ENCODE assay signal across 25 cellular contexts in genomic region chr5:71640408-71640807, GRCh38.
"Had no signal": no experiment of that assay in that cellular context is flagged by ENCODE, and none has a peak within 500 bp of the region (broad histone marks: within the 10 kb centered on the region; RNA-seq: fewer than 3 reads in every experiment).

No MANE protein-coding gene starts in this region.

- H3K27me3 ChIP-seq: left lung, neural progenitor cell, neutrophil, right atrium auricular region, right lobe of liver, suprapubic skin, tibial artery, upper lobe of right lung had no signal

- H3K9ac ChIP-seq: neural progenitor cell had no signal

- H3K4me2 ChIP-seq: neural progenitor cell, smooth muscle cell had no signal

- H3K27ac ChIP-seq: left lung, lower lobe of right lung, neural progenitor cell, neutrophil, ovary, right atrium auricular region, right lobe of liver, suprapubic skin, thoracic aorta, tibial artery, upper lobe of right lung had no signal

- DNase-seq: hippocampal formation; kidney; left colon; left lung; lower lobe of right lung; mammary epithelial cell; mesenchymal stem cell; naive thymus-derived CD8-positive, alpha-beta T cell; ovary; right lobe of liver; stimulated activated CD4-positive, alpha-beta T cell treated with anti-CD3 and anti-CD28 coated beads, Interleukin-1b, Interleukin-23, amount 100 ng/mL, for 48 hours; stimulated activated CD4-positive, alpha-beta T cell treated with anti-CD3 and anti-CD28 coated beads, Interleukin-2, amount 100 ng/mL, for 48 hours; stimulated activated naive CD4-positive, alpha-beta T cell; tibial artery; trophoblast cell; upper lobe of right lung had no signal

- H2AFZ ChIP-seq: neural progenitor cell had no signal

- H3K27ac Mint-ChIP-seq: naive thymus-derived CD8-positive, alpha-beta T cell; nephron; neural progenitor cell; progenitor cell of endocrine pancreas; stimulated activated naive CD8-positive, alpha-beta T cell treated with anti-CD3 and anti-CD28 coated beads, Interleukin-15, Interleukin-2, amounts not matched to agents 100 ng/mL and 50 ng/mL, for 24 hours had no signal

- H3K4me1 Mint-ChIP-seq: naive thymus-derived CD8-positive, alpha-beta T cell; nephron; neural progenitor cell had no signal

- H3K27me3 Mint-ChIP-seq: naive thymus-derived CD8-positive, alpha-beta T cell; progenitor cell of endocrine pancreas; stimulated activated naive CD8-positive, alpha-beta T cell treated with anti-CD3 and anti-CD28 coated beads, Interleukin-15, Interleukin-2, amounts not matched to agents 100 ng/mL and 50 ng/mL, for 24 hours had no signal

- H3K4me3 ChIP-seq: left lung, lower lobe of right lung, neural progenitor cell, ovary, right atrium auricular region, right lobe of liver, smooth muscle cell, suprapubic skin, thoracic aorta, tibial artery, upper lobe of right lung had no signal

- H3K4me1 ChIP-seq: left lung, lower lobe of right lung, right atrium auricular region, right lobe of liver, suprapubic skin, tibial artery, upper lobe of right lung had no signal

- H3K9me3 Mint-ChIP-seq: naive thymus-derived CD8-positive, alpha-beta T cell; stimulated activated naive CD8-positive, alpha-beta T cell treated with anti-CD3 and anti-CD28 coated beads, Interleukin-15, Interleukin-2, amounts not matched to agents 100 ng/mL and 50 ng/mL, for 24 hours had no signal

- H3K9me3 ChIP-seq: lower lobe of right lung, neutrophil, ovary, right atrium auricular region, right lobe of liver, suprapubic skin, thoracic aorta, tibial artery, upper lobe of right lung had no signal

- H3K4me3 Mint-ChIP-seq: naive thymus-derived CD8-positive, alpha-beta T cell; nephron; neural progenitor cell; stimulated activated naive CD8-positive, alpha-beta T cell treated with anti-CD3 and anti-CD28 coated beads, Interleukin-15, Interleukin-2, amounts not matched to agents 100 ng/mL and 50 ng/mL, for 24 hours had no signal

- ATAC-seq: left colon; left lung; lower lobe of right lung; naive thymus-derived CD8-positive, alpha-beta T cell; right lobe of liver; upper lobe of right lung had no signal

- H3K36me3 ChIP-seq: ovary had no signal
